Comparison of ENCODE assay signal across 32 cellular contexts in the genomic region with DNA sequence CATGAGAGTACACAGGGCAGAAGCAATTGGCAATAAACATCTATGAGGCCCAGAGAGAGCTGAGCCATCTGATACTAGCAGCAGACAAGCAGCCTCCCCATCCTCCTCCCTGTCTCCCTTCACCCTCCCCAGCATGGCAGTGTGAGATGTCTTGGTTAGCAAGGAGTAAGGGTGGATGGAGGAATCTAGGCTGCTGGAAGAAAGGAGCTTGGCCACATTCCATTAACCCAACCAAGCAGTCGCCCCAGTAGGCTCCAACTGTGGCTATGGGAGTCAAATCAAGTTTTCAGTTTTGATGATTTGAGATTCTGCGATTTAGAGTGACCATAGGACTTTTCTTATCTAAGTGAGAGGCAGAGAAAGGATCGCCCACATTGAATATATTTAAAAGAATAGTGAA. TPM values are rescaled to one million over a fixed set of nuclear protein-coding genes. Genes with fewer than 3 reads are reported as not detected.
"Had no signal": no experiment of that assay in that cellular context is flagged by ENCODE, and none has a peak within 500 bp of the region (broad histone marks: within the 10 kb centered on the region; RNA-seq: fewer than 3 reads in every experiment).

No MANE protein-coding gene starts in this region.

- H3K4me3 Mint-ChIP-seq: naive thymus-derived CD4-positive, alpha-beta T cell; natural killer cell; nephron; neural progenitor cell; stimulated activated memory B cell treated with anti-CD40 and anti-IgM and Interleukin-4, amounts not matched to agents 10 μg/mL and 1 μg/mL and 100 μg/mL, for 72 hours; stimulated activated naive CD8-positive, alpha-beta T cell treated with anti-CD3 and anti-CD28 coated beads, Interleukin-15, amount 100 ng/mL, for 72 hours; type B pancreatic cell had no signal

- H3K4me3 ChIP-seq: neural progenitor cell, ovary, psoas muscle, right lobe of liver, sigmoid colon, suprapubic skin, testis, tibial artery, transverse colon, upper lobe of right lung, uterus had no signal

- H3K27me3 ChIP-seq: neural progenitor cell, neutrophil, ovary, right lobe of liver, sigmoid colon, testis, tibial artery, transverse colon, upper lobe of right lung, uterus had no signal

- H3K27ac Mint-ChIP-seq: naive thymus-derived CD4-positive, alpha-beta T cell; natural killer cell; nephron; neural progenitor cell; progenitor cell of endocrine pancreas; stimulated activated memory B cell treated with anti-CD40 and anti-IgM and Interleukin-4, amounts not matched to agents 10 μg/mL and 1 μg/mL and 100 μg/mL, for 72 hours; stimulated activated naive CD8-positive, alpha-beta T cell treated with anti-CD3 and anti-CD28 coated beads, Interleukin-15, amount 100 ng/mL, for 72 hours; type B pancreatic cell had no signal

- ATAC-seq: naive thymus-derived CD4-positive, alpha-beta T cell; natural killer cell; psoas muscle; right cardiac atrium; right lobe of liver; stimulated activated memory B cell treated with anti-CD40 and anti-IgM and Interleukin-4, amounts not matched to agents 10 μg/mL and 1 μg/mL and 100 μg/mL, for 72 hours; stimulated activated naive CD8-positive, alpha-beta T cell treated with anti-CD3 and anti-CD28 coated beads, Interleukin-15, amount 100 ng/mL, for 72 hours; stimulated activated naive CD8-positive, alpha-beta T cell treated with anti-CD3 and anti-CD28 coated beads, Interleukin-15, Interleukin-2, amounts not matched to agents 100 U/mL and 50 U/mL, for 24 hours; upper lobe of right lung had no signal

- H2AFZ ChIP-seq: neural progenitor cell, parathyroid adenoma had no signal

- H3K36me3 ChIP-seq: neural progenitor cell, neutrophil, ovary, right lobe of liver, sigmoid colon, suprapubic skin, tibial artery, transverse colon, upper lobe of right lung, uterus had no signal

- H3K27ac ChIP-seq: neural progenitor cell, neutrophil, ovary, parathyroid adenoma, psoas muscle, right lobe of liver, sigmoid colon, suprapubic skin, testis, tibial artery, transverse colon, upper lobe of right lung, uterus had no signal

- H3K36me3 Mint-ChIP-seq: natural killer cell; neural progenitor cell; stimulated activated memory B cell treated with anti-CD40 and anti-IgM and Interleukin-4, amounts not matched to agents 10 μg/mL and 1 μg/mL and 100 μg/mL, for 72 hours; type B pancreatic cell had no signal

- DNase-seq: naive thymus-derived CD4-positive, alpha-beta T cell; natural killer cell; nucleus accumbens; ovary; posterior cingulate gyrus; psoas muscle; right cardiac atrium; right lobe of liver; sigmoid colon; small intestine; stimulated activated CD4-positive, alpha-beta T cell treated with anti-CD3 and anti-CD28 coated beads, Interleukin-15, amount 100 ng/mL, for 24 hours; stimulated activated CD4-positive, alpha-beta T cell treated with anti-CD3 and anti-CD28 coated beads, Interleukin-2, amount 100 ng/mL, for 24 hours; stimulated activated CD4-positive, alpha-beta T cell treated with anti-CD3 and anti-CD28 coated beads, Interleukin-2, amount 100 ng/mL, for 48 hours; stimulated activated CD4-positive, alpha-beta T cell treated with anti-CD3 and anti-CD28 coated beads, Interleukin-4, amount 100 ng/mL, for 24 hours; stimulated activated naive CD4-positive, alpha-beta T cell; stimulated activated naive CD8-positive, alpha-beta T cell treated with anti-CD3 and anti-CD28 coated beads, Interleukin-15, amount 100 ng/mL, for 72 hours; stimulated activated naive CD8-positive, alpha-beta T cell treated with anti-CD3 and anti-CD28 coated beads, Interleukin-15, Interleukin-2, amounts not matched to agents 100 U/mL and 50 U/mL, for 24 hours; substantia nigra; testis; tibial artery; transverse colon; upper lobe of right lung; uterus had no signal

- H3K4me1 Mint-ChIP-seq: nephron, neural progenitor cell had no signal

- H3K9ac ChIP-seq: neural progenitor cell, parathyroid adenoma had no signal

- H3K4me1 ChIP-seq: parathyroid adenoma, psoas muscle, right lobe of liver, sigmoid colon, suprapubic skin, testis, tibial artery, transverse colon, upper lobe of right lung, uterus had no signal

- H3K9me3 ChIP-seq: neutrophil, ovary, psoas muscle, right lobe of liver, sigmoid colon, suprapubic skin, testis, tibial artery, transverse colon, upper lobe of right lung, uterus had no signal

- H3K9me3 Mint-ChIP-seq: natural killer cell; neural progenitor cell; stimulated activated memory B cell treated with anti-CD40 and anti-IgM and Interleukin-4, amounts not matched to agents 10 μg/mL and 1 μg/mL and 100 μg/mL, for 72 hours; type B pancreatic cell had no signal

- H3K4me2 ChIP-seq: neural progenitor cell had no signal

RNA-seq across cellular contexts. Expression of a gene that starts 12.9 kb away (rescaled TPM):
- polyA plus RNA-seq: neural cell had no signal
